Comparison of ENCODE assay signal across 17 cellular contexts in genomic region chr6:108831104-108831503, GRCh38. TPM values are rescaled to one million over a fixed set of nuclear protein-coding genes. Genes with fewer than 3 reads are reported as not detected.
DNase-seq lines count a peak whose midpoint lies in the region; ATAC-seq and TF ChIP-seq lines count a peak whose summit lies in the region.
"Had no signal": no experiment of that assay in that cellular context is flagged by ENCODE, and none has a peak within 500 bp of the region (broad histone marks: within the 10 kb centered on the region; RNA-seq: fewer than 3 reads in every experiment).

No MANE protein-coding gene starts in this region.

- no peak for TF ChIP-seq POLR2A in thyroid gland (IDR thresholded peaks at IDR 0.05)
- no peak for TF ChIP-seq POLR2A in right lobe of liver (IDR thresholded peaks at IDR 0.05)

- H2BK15ac ChIP-seq in mesenchymal stem cell (ENCODE audit: low read depth, poor library complexity, severe bottlenecking) = no peak overlapping the region

- no peak overlapping the region for H3K4me2 ChIP-seq in mesenchymal stem cell (ENCODE audit: low read length, poor library complexity, severe bottlenecking)

- H2AK5ac ChIP-seq in mesenchymal stem cell (ENCODE audit: low read length, severe bottlenecking) = peak overlapping the region; percentile 33

- H3K23ac ChIP-seq in mesenchymal stem cell (ENCODE audit: low read length in 2 of 2) = no peak overlapping the region

- no peaks in the 10 kb centered on the region for H3K79me1 ChIP-seq in mesenchymal stem cell (replicated peaks; ENCODE audit: low read length, poor library complexity, severe bottlenecking)

- H3K14ac ChIP-seq in mesenchymal stem cell (ENCODE audit: low read length in 2 of 2) = no peak overlapping the region

- 91% methylated on average over 5 of the region's 5 CpGs for WGBS in mesenchymal stem cell
- 39 to 45% methylated on average over 5 of the region's 5 CpGs for WGBS in thyroid gland, 2 donors
- 78% methylated on average over 4 of the region's 5 CpGs for WGBS in right lobe of liver (ENCODE audit: insufficient coverage, low coverage, low lambda C conversion rate, missing lambda C conversion rate)

- no peak for DNase-seq in SK-N-MC (ENCODE audit: low read depth, low spot score)
- DNase-seq in coronary artery (ENCODE audit: low spot score) = no peak
- DNase-seq in mesenchymal stem cell = no peak
- peak; percentile 55 to 66 for DNase-seq in thyroid gland
- no peak for DNase-seq in right lobe of liver
- no peak for DNase-seq in activated CD4-positive, CD25-positive, alpha-beta regulatory T cell (lab: John Stamatoyannopoulos, UW)
- no peak for DNase-seq in stimulated activated naive CD4-positive, alpha-beta T cell (lab: John Stamatoyannopoulos, UW)
- DNase-seq: activated naive CD8-positive, alpha-beta T cell treated with anti-CD3 and anti-CD28 coated beads, Interleukin-2, amount 50 U/mL, for 24 hours; BE2C; erythroblast; heart right ventricle; islet precursor cell; NCI-H526 treated with DMSO at 0.1 percent for 48 hours; stimulated activated naive CD8-positive, alpha-beta T cell treated with anti-CD3 and anti-CD28 coated beads, Interleukin-15, amount 100 ng/mL, for 72 hours had no signal

- TF ChIP-seq CTCF in coronary artery (IDR thresholded peaks at IDR 0.05) (no peak), thyroid gland (IDR thresholded peaks at IDR 0.05) (no peak), right lobe of liver (IDR thresholded peaks at IDR 0.05) (no peak)

- peak overlapping the region; percentile 77 for H3K27ac ChIP-seq in SK-N-MC
- peak overlapping the region; percentile 43 to 67 for H3K27ac ChIP-seq in coronary artery
- no peak overlapping the region for H3K27ac ChIP-seq in mesenchymal stem cell (ENCODE audit: low read length, poor library complexity, severe bottlenecking)
- H3K27ac ChIP-seq in thyroid gland = no peak overlapping the region
- H3K27ac ChIP-seq in right lobe of liver = no peak overlapping the region
- H3K27ac ChIP-seq: right atrium auricular region had no signal

- ATAC-seq in right lobe of liver = no peak
- ATAC-seq: activated naive CD8-positive, alpha-beta T cell treated with anti-CD3 and anti-CD28 coated beads, Interleukin-2, amount 50 U/mL, for 24 hours; activated T-helper 17 cell treated with anti-CD3 and anti-CD28 coated beads, Interleukin-2, amount 50 U/mL, for 72 hours; GM12878; heart right ventricle; stimulated activated naive CD8-positive, alpha-beta T cell treated with anti-CD3 and anti-CD28 coated beads, Interleukin-15, amount 100 ng/mL, for 72 hours had no signal

- H3K4me3 ChIP-seq in SK-N-MC (peak overlapping the region; percentile 35), coronary artery (no peak overlapping the region), mesenchymal stem cell (ENCODE audit: insufficient read depth in 1 of 2, low read depth in 1 of 2, low read length in 2 of 2) (no peak overlapping the region), thyroid gland (replicated peaks in 1 of 3) (no peak overlapping the region), right lobe of liver (no peak overlapping the region)
- H3K4me3 ChIP-seq: GM12878, heart right ventricle, right atrium auricular region had no signal

- H4K91ac ChIP-seq in mesenchymal stem cell (ENCODE audit: low read length) = no peak overlapping the region

- H3K9me3 ChIP-seq in SK-N-MC (ENCODE audit: low read depth, low read length) = no peaks in the 10 kb centered on the region
- peaks cover 8% of the 10 kb centered on the region for H3K9me3 ChIP-seq in mesenchymal stem cell (ENCODE audit: control insufficient read depth, low read length)
- no peaks in the 10 kb centered on the region for H3K9me3 ChIP-seq in thyroid gland
- no peaks in the 10 kb centered on the region for H3K9me3 ChIP-seq in right lobe of liver
- H3K9me3 ChIP-seq: BE2C had no signal

- H3K4me1 ChIP-seq in mesenchymal stem cell (ENCODE audit: control insufficient read depth, insufficient read depth, low read depth, low read length) (peaks cover 4% of the 10 kb centered on the region), thyroid gland (peaks cover 0 to 9% of the 10 kb centered on the region in 2 donors), right lobe of liver (no peaks in the 10 kb centered on the region)

- H3K9ac ChIP-seq in SK-N-MC (ENCODE audit: insufficient read length) = peak overlapping the region; percentile 61
- H3K9ac ChIP-seq in mesenchymal stem cell (ENCODE audit: low read length) = no peak overlapping the region

- H4K8ac ChIP-seq in mesenchymal stem cell (ENCODE audit: low read length) = no peak overlapping the region

- no peak overlapping the region for H3K18ac ChIP-seq in mesenchymal stem cell (ENCODE audit: low read depth in 1 of 2, low read length in 2 of 2)

- no peak overlapping the region for H2AFZ ChIP-seq in mesenchymal stem cell (ENCODE audit: low read depth, low read length)

- no peak overlapping the region for H2BK12ac ChIP-seq in mesenchymal stem cell (ENCODE audit: low read length in 2 of 2)

- H3K36me3 ChIP-seq in SK-N-MC (ENCODE audit: insufficient read depth, low read length) (no peaks in the 10 kb centered on the region), mesenchymal stem cell (ENCODE audit: control insufficient read depth in 1 of 2, insufficient read depth in 2 of 2, low read depth in 1 of 2, low read length in 2 of 2) (no peaks in the 10 kb centered on the region), thyroid gland (no peaks in the 10 kb centered on the region), right lobe of liver (no peaks in the 10 kb centered on the region)
- H3K36me3 ChIP-seq: BE2C, heart right ventricle, right atrium auricular region had no signal

- no peak overlapping the region for H2BK5ac ChIP-seq in mesenchymal stem cell (ENCODE audit: low read depth, low read length, poor library complexity, severe bottlenecking)

- H2BK120ac ChIP-seq in mesenchymal stem cell (ENCODE audit: low read depth, low read length) = no peak overlapping the region

- H3K27me3 ChIP-seq in mesenchymal stem cell (ENCODE audit: control insufficient read depth in 1 of 2, insufficient read depth in 1 of 2, low read length in 2 of 2) = no peaks in the 10 kb centered on the region
- no peaks in the 10 kb centered on the region for H3K27me3 ChIP-seq in thyroid gland
- no peaks in the 10 kb centered on the region for H3K27me3 ChIP-seq in right lobe of liver
- H3K27me3 ChIP-seq: BE2C, heart right ventricle, right atrium auricular region had no signal

- intact Hi-C loops in thyroid gland (cut with DNase I) (no loop called here), right lobe of liver (cut with DNase I) (loop anchor here (5.0 to 10.0 kb wide), 2 partner anchors 284 to 286 kb away; no protein-coding TSS in a partner anchor)

- no peak overlapping the region for H3K4ac ChIP-seq in mesenchymal stem cell (ENCODE audit: low read depth in 1 of 2, low read length in 2 of 2)

RNA-seq across cellular contexts. Expression of gene ARMC2, which starts 17.1 kb away (rescaled TPM):
- polyA plus RNA-seq in mesenchymal stem cell (2013, experiment 1 of 2) = 3.1 TPM
- 4.1 TPM for polyA plus RNA-seq in mesenchymal stem cell (2013, experiment 2 of 2)
- total RNA-seq in thyroid gland (1 to 10 TPM; 5.2 to 9.3 (median 6.9) TPM), right lobe of liver (1 to 10 TPM in 3 of 6 experiments, under 1 TPM in 3; 0.86 to 1.9 (median 1.0) TPM)
- total RNA-seq: GM12878 had no signal

Comparison
In these comparisons a context has a peak if more than half of its experiments do, and no peak if none do; other contexts are left out.
1. DNase-seq: peak in thyroid gland (2 of 2); none in SK-N-MC (single experiment), coronary artery (single experiment), mesenchymal stem cell (single experiment), right lobe of liver (0 of 3), activated CD4-positive, CD25-positive, alpha-beta regulatory T cell (0 of 4) and stimulated activated naive CD4-positive, alpha-beta T cell (0 of 6).
2. H3K27ac ChIP-seq: peak in SK-N-MC (single experiment) and coronary artery (2 of 2); none in mesenchymal stem cell (single experiment), thyroid gland (0 of 3) and right lobe of liver (0 of 3).